ENCODE assay signal across 19 cellular contexts in genomic region chr2:176093889-176094232, GRCh38. TPM values are rescaled to one million over a fixed set of nuclear protein-coding genes. Genes with fewer than 3 reads are reported as not detected.
DNase-seq lines count a peak whose midpoint lies in the region; ATAC-seq, FAIRE-seq and TF ChIP-seq lines count a peak whose summit lies in the region.
"Had no signal": no experiment of that assay in that cellular context is flagged by ENCODE, and none has a peak within 500 bp of the region (broad histone marks: within the 10 kb centered on the region; RNA-seq: fewer than 3 reads in every experiment).

No MANE protein-coding gene starts in this region.

- peaks cover 10% of the 10 kb centered on the region for H4K20me1 ChIP-seq in astrocyte (ENCODE audit: insufficient read depth, low read length)

- no peaks in the 10 kb centered on the region for H3K36me3 Mint-ChIP-seq in activated CD4-positive, alpha-beta T cell treated with anti-CD3 and anti-CD28 coated beads for 36 hours (ENCODE audit: low read depth)
- H3K36me3 Mint-ChIP-seq in astrocyte (ENCODE audit: low read depth, unreplicated experiment), result peaks cover 3% of the 10 kb centered on the region
- no peaks in the 10 kb centered on the region for H3K36me3 Mint-ChIP-seq in nephron progenitor cell (ENCODE audit: low read depth)

- no peak overlapping the region for H3K9ac ChIP-seq in astrocyte (ENCODE audit: low read length)

- H2AFZ ChIP-seq in astrocyte (ENCODE audit: low read depth, low read length), result no peak overlapping the region

- H3K36me3 ChIP-seq in HAP-1 (replicated peaks), result no peaks in the 10 kb centered on the region
- H3K36me3 ChIP-seq in astrocyte (ENCODE audit: insufficient read depth, low read length), result no peaks in the 10 kb centered on the region

- no peak for ATAC-seq in activated CD4-positive, alpha-beta T cell treated with anti-CD3 and anti-CD28 coated beads for 36 hours
- ATAC-seq: effector memory CD8-positive, alpha-beta T cell; left colon; psoas muscle; stimulated activated naive CD8-positive, alpha-beta T cell treated with anti-CD3 and anti-CD28 coated beads, Interleukin-15, Interleukin-2, amounts not matched to agents 100 U/mL and 50 U/mL, for 24 hours had no signal

- in situ Hi-C loops in HAP-1 (cut with MboI; ENCODE audit: low sequenced_read_pairs), result loop anchor here (10.0 to 25.0 kb wide), 3 partner anchors 729 to 1382 kb away; no protein-coding TSS in a partner anchor

- no peak for DNase-seq in activated CD4-positive, alpha-beta T cell treated with anti-CD3 and anti-CD28 coated beads for 36 hours
- DNase-seq in activated CD4-positive, alpha-beta T cell treated with anti-CD3 and anti-CD28 coated beads, Interleukin-2, amount 50 U/mL, for 4 hours, result no peak
- DNase-seq in HAP-1 (ENCODE audit: low spot score in 2 of 2), result no peak
- no peak for DNase-seq in astrocyte (ENCODE audit: low read depth)
- no peak for DNase-seq in nephron progenitor cell
- DNase-seq in activated gamma-delta T cell treated with Interleukin-2 at 50 U/mL for 16 hours, result no peak
- DNase-seq in NCI-H2196 (lab: John Stamatoyannopoulos, UW; ENCODE audit: unreplicated experiment), result no peak
- DNase-seq in anterior cingulate cortex (lab: John Stamatoyannopoulos, UW), result no peak
- DNase-seq: activated naive CD4-positive, alpha-beta T cell treated with anti-CD3 and anti-CD28 coated beads for 36 hours; effector memory CD8-positive, alpha-beta T cell; left colon; NCI-H1092; NK-92 treated with Interleukin-12 subunit alpha and Interleukin-12 subunit beta, amount 100 ng/mL, for 24 hours; psoas muscle; SHP77; stimulated activated naive CD8-positive, alpha-beta T cell treated with anti-CD3 and anti-CD28 coated beads, Interleukin-15, Interleukin-2, amounts not matched to agents 100 U/mL and 50 U/mL, for 24 hours had no signal

- H3K4me1 Mint-ChIP-seq in activated CD4-positive, alpha-beta T cell treated with anti-CD3 and anti-CD28 coated beads for 36 hours, result peaks cover 35% of the 10 kb centered on the region
- peaks cover 4% of the 10 kb centered on the region for H3K4me1 Mint-ChIP-seq in astrocyte (ENCODE audit: low read depth, unreplicated experiment)
- peaks cover 37% of the 10 kb centered on the region for H3K4me1 Mint-ChIP-seq in nephron progenitor cell

- no peak for TF ChIP-seq CTCF in astrocyte (IDR thresholded peaks at IDR 0.05; ENCODE audit: insufficient read depth, low read depth, low read length)
- no peak for TF ChIP-seq CTCF in nephron progenitor cell (IDR thresholded peaks at IDR 0.05)

- no peak overlapping the region for H3K27ac Mint-ChIP-seq in activated CD4-positive, alpha-beta T cell treated with anti-CD3 and anti-CD28 coated beads for 36 hours
- peak overlapping the region; percentile 79 for H3K27ac Mint-ChIP-seq in astrocyte (ENCODE audit: unreplicated experiment)
- H3K27ac Mint-ChIP-seq in nephron progenitor cell, result no peak overlapping the region
- H3K27ac Mint-ChIP-seq: activated naive CD4-positive, alpha-beta T cell treated with anti-CD3 and anti-CD28 coated beads for 36 hours; effector memory CD8-positive, alpha-beta T cell had no signal

- intact Hi-C loops in activated CD4-positive, alpha-beta T cell treated with anti-CD3 and anti-CD28 coated beads for 36 hours (cut with DNase I, micrococcal nuclease), result loop anchor here in 1 of 2 experiments (1.0 to 10.0 kb wide), 2 partner anchors 13 to 1059 kb away; no protein-coding TSS in a partner anchor

- peak overlapping the region; percentile 41 for H3K4me3 ChIP-seq in HAP-1
- no peak overlapping the region for H3K4me3 ChIP-seq in astrocyte (ENCODE audit: insufficient read depth, low read depth, low read length)

- H3K4me3 Mint-ChIP-seq in activated CD4-positive, alpha-beta T cell treated with anti-CD3 and anti-CD28 coated beads for 36 hours, result peak overlapping the region; percentile 26
- no peak overlapping the region for H3K4me3 Mint-ChIP-seq in astrocyte (ENCODE audit: unreplicated experiment)
- peak overlapping the region; percentile 68 for H3K4me3 Mint-ChIP-seq in nephron progenitor cell
- H3K4me3 Mint-ChIP-seq: activated naive CD4-positive, alpha-beta T cell treated with anti-CD3 and anti-CD28 coated beads for 36 hours had no signal

- H3K4me1 ChIP-seq in HAP-1, result peaks cover 30% of the 10 kb centered on the region
- H3K4me1 ChIP-seq in astrocyte (ENCODE audit: insufficient read depth, low read length), result peaks cover 7% of the 10 kb centered on the region

- H3K9me3 Mint-ChIP-seq in activated CD4-positive, alpha-beta T cell treated with anti-CD3 and anti-CD28 coated beads for 36 hours (ENCODE audit: low read depth), result no peaks in the 10 kb centered on the region
- peaks cover 30% of the 10 kb centered on the region for H3K9me3 Mint-ChIP-seq in astrocyte (ENCODE audit: unreplicated experiment)
- H3K9me3 Mint-ChIP-seq in nephron progenitor cell, result peaks cover 6% of the 10 kb centered on the region
- H3K9me3 Mint-ChIP-seq: effector memory CD8-positive, alpha-beta T cell had no signal

- H3K27me3 Mint-ChIP-seq in activated CD4-positive, alpha-beta T cell treated with anti-CD3 and anti-CD28 coated beads for 36 hours, result peaks cover 83% of the 10 kb centered on the region
- peaks cover 89% of the 10 kb centered on the region for H3K27me3 Mint-ChIP-seq in astrocyte (ENCODE audit: low read depth, unreplicated experiment)
- peaks cover 95% of the 10 kb centered on the region for H3K27me3 Mint-ChIP-seq in nephron progenitor cell (ENCODE audit: low read depth, poor library complexity)

- no peaks in the 10 kb centered on the region for H3K79me2 ChIP-seq in astrocyte (ENCODE audit: insufficient read depth, low read length)

- no peaks in the 10 kb centered on the region for H3K27me3 ChIP-seq in HAP-1 (ENCODE audit: low read depth)
- H3K27me3 ChIP-seq in astrocyte (ENCODE audit: insufficient read depth, low read length), result peaks cover 95% of the 10 kb centered on the region

- POLR2A ChIA-PET in activated CD4-positive, alpha-beta T cell treated with anti-CD3 and anti-CD28 coated beads for 36 hours (lab: Charles Lee), result no interaction called here

- no peak for FAIRE-seq in astrocyte (lab: Jason Lieb, UNC)
- FAIRE-seq: TTC549 had no signal

- no peaks in the 10 kb centered on the region for H3K9me3 ChIP-seq in HAP-1
- H3K9me3 ChIP-seq in astrocyte (ENCODE audit: insufficient read depth, low read depth, low read length), result peaks cover 4% of the 10 kb centered on the region
- H3K9me3 ChIP-seq: psoas muscle had no signal

- CTCF ChIA-PET in activated CD4-positive, alpha-beta T cell treated with anti-CD3 and anti-CD28 coated beads for 36 hours (lab: Charles Lee), result interaction anchor here (0.6 to 1.2 kb wide), 3 partner anchors 17 to 522 kb away, joined by 3 to 5 read pairs (median 3); no protein-coding TSS in a partner anchor

- H3K27ac ChIP-seq in astrocyte (ENCODE audit: low read depth, low read length), result no peak overlapping the region
- H3K27ac ChIP-seq: psoas muscle had no signal

- H3K4me2 ChIP-seq in astrocyte (ENCODE audit: low read length), result no peak overlapping the region

RNA-seq across cellular contexts. Expression of gene HOXD13, which starts 1.3 kb away (rescaled TPM):
- total RNA-seq in activated CD4-positive, alpha-beta T cell treated with anti-CD3 and anti-CD28 coated beads for 36 hours, result not detected
- total RNA-seq in astrocyte, result not detected in 2 replicates
- total RNA-seq: activated naive CD4-positive, alpha-beta T cell treated with anti-CD3 and anti-CD28 coated beads for 36 hours; cardiac septum; G401; psoas muscle had no signal

RNA-seq across cellular contexts. Expression of gene HOXD12, which starts 5.7 kb away (rescaled TPM):
- not detected for total RNA-seq in activated CD4-positive, alpha-beta T cell treated with anti-CD3 and anti-CD28 coated beads for 36 hours
- total RNA-seq in astrocyte, result not detected in 2 replicates
- total RNA-seq: activated naive CD4-positive, alpha-beta T cell treated with anti-CD3 and anti-CD28 coated beads for 36 hours; cardiac septum; G401; left colon; psoas muscle had no signal

RNA-seq across cellular contexts. Expression of gene EVX2, which starts 10.1 kb away (rescaled TPM):
- total RNA-seq in activated CD4-positive, alpha-beta T cell treated with anti-CD3 and anti-CD28 coated beads for 36 hours, result not detected
- not detected in 2 replicates for total RNA-seq in astrocyte
- total RNA-seq: activated naive CD4-positive, alpha-beta T cell treated with anti-CD3 and anti-CD28 coated beads for 36 hours; cardiac septum; G401; left colon; psoas muscle had no signal

RNA-seq across cellular contexts. Expression of gene HOXD11, which starts 13.2 kb away (rescaled TPM):
- not detected for total RNA-seq in activated CD4-positive, alpha-beta T cell treated with anti-CD3 and anti-CD28 coated beads for 36 hours
- not detected in 2 replicates for total RNA-seq in astrocyte
- total RNA-seq: activated naive CD4-positive, alpha-beta T cell treated with anti-CD3 and anti-CD28 coated beads for 36 hours; cardiac septum; G401; psoas muscle had no signal

RNA-seq across cellular contexts. Expression of gene HOXD10, which starts 22.7 kb away (rescaled TPM):
- total RNA-seq in activated CD4-positive, alpha-beta T cell treated with anti-CD3 and anti-CD28 coated beads for 36 hours, result not detected
- total RNA-seq in astrocyte, result not detected in 2 replicates
- total RNA-seq: activated naive CD4-positive, alpha-beta T cell treated with anti-CD3 and anti-CD28 coated beads for 36 hours; G401; psoas muscle had no signal
